In the genomic region with DNA sequence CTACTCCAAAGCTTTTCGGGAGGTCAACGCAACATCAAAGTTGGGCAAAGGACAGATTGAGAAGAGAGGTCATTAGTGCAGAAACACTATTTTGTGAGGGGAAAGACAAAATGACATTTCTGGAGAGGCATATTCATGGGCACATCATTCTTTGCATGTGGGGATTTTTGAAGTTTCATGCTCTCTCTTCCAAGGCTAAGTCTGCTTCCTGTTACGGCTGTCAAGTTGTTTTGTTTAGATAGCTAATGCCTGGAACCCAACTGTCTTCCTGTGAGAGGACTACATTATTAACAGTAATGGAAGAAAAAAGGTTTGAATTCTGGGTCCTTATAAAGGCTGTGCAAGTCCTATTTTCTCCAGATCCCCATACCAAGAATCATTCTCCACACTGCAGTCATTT, we compare ENCODE assay signal across 29 cellular contexts.
"Had no signal": no experiment of that assay in that cellular context is flagged by ENCODE, and none has a peak within 500 bp of the region (broad histone marks: within the 10 kb centered on the region; RNA-seq: fewer than 3 reads in every experiment).

No MANE protein-coding gene starts in this region.

- H2AFZ ChIP-seq: neural progenitor cell had no signal

- FAIRE-seq: keratinocyte, urothelium cell line had no signal

- H3K4me3 ChIP-seq: adrenal gland, ascending aorta, neural progenitor cell, tibial artery had no signal

- H3K4me1 Mint-ChIP-seq: activated B cell treated with CpG ODN at 0.5 μM for 24 hours; activated CD4-positive, alpha-beta T cell treated with anti-CD3 and anti-CD28 coated beads for 36 hours; memory B cell; naive B cell; neural progenitor cell had no signal

- DNase-seq: activated B cell treated with CpG ODN at 0.5 μM for 24 hours; activated CD4-positive, alpha-beta T cell treated with anti-CD3 and anti-CD28 coated beads for 36 hours; activated CD4-positive, alpha-beta T cell treated with anti-CD3 and anti-CD28 coated beads, Interleukin-2, amount 50 U/mL, for 4 hours; activated CD8-positive, alpha-beta memory T cell treated with anti-CD3 and anti-CD28 coated beads for 24 hours; activated CD8-positive, alpha-beta memory T cell treated with anti-CD3 and anti-CD28 coated beads, Interleukin-2, amount 50 U/mL, for 48 hours; activated naive CD4-positive, alpha-beta T cell; activated T-cell treated with anti-CD3 and anti-CD28 coated beads, Interleukin-2, amount 50 U/mL, for 4 hours; adrenal gland; brain microvascular endothelial cell; central memory CD4-positive, alpha-beta T cell; dermis blood vessel endothelial cell; effector memory CD4-positive, alpha-beta T cell; foreskin keratinocyte; glutamatergic neuron; naive B cell; retina; stimulated activated CD4-positive, alpha-beta T cell treated with anti-CD3 and anti-CD28 coated beads, Interleukin-1b, Interleukin-23, amount 100 ng/mL, for 48 hours; substantia nigra; T-helper 1 cell; T-helper 9 cell; tibial artery had no signal

- H3K4me3 Mint-ChIP-seq: activated B cell treated with CpG ODN at 0.5 μM for 24 hours; activated CD4-positive, alpha-beta T cell treated with anti-CD3 and anti-CD28 coated beads for 36 hours; activated naive CD8-positive, alpha-beta T cell; activated T-cell treated with anti-CD3 and anti-CD28 coated beads, Interleukin-2, amount 50 U/mL, for 4 hours; memory B cell; naive B cell; neural progenitor cell; stimulated activated naive CD8-positive, alpha-beta T cell treated with anti-CD3 and anti-CD28 coated beads, Interleukin-15, Interleukin-2, amounts not matched to agents 100 ng/mL and 50 ng/mL, for 24 hours had no signal

- H3K9ac ChIP-seq: neural progenitor cell had no signal

- H3K4me2 ChIP-seq: neural progenitor cell had no signal

- H3K9me3 Mint-ChIP-seq: neural progenitor cell had no signal

- H3K27me3 ChIP-seq: adrenal gland, ascending aorta, brain microvascular endothelial cell, foreskin keratinocyte, neural progenitor cell, tibial artery had no signal

- H3K4me1 ChIP-seq: adrenal gland, ascending aorta, foreskin keratinocyte, neural progenitor cell, tibial artery had no signal

- H3K36me3 Mint-ChIP-seq: activated naive CD8-positive, alpha-beta T cell; memory B cell; naive B cell; neural progenitor cell had no signal

- H3K27me3 Mint-ChIP-seq: activated B cell treated with CpG ODN at 0.5 μM for 24 hours; activated CD4-positive, alpha-beta T cell treated with anti-CD3 and anti-CD28 coated beads for 36 hours; activated naive CD8-positive, alpha-beta T cell; memory B cell; naive B cell; stimulated activated naive CD8-positive, alpha-beta T cell treated with anti-CD3 and anti-CD28 coated beads, Interleukin-15, Interleukin-2, amounts not matched to agents 100 ng/mL and 50 ng/mL, for 24 hours had no signal

- H3K36me3 ChIP-seq: adrenal gland, ascending aorta, brain microvascular endothelial cell, neural progenitor cell, tibial artery had no signal

- H3K27ac Mint-ChIP-seq: activated B cell treated with CpG ODN at 0.5 μM for 24 hours; activated CD4-positive, alpha-beta T cell treated with anti-CD3 and anti-CD28 coated beads for 36 hours; activated naive CD8-positive, alpha-beta T cell; activated T-helper 2 cell treated with anti-CD3 and anti-CD28 coated beads, Interferon-gamma antibody, Interleukin-2, Interleukin-4, amounts not matched to agents 10 μg/mL and 5 μg/mL and 100 μg/mL, durations not matched to agents 14 hours and 24 hours and 36 hours; memory B cell; naive B cell; neural progenitor cell; stimulated activated naive CD8-positive, alpha-beta T cell treated with anti-CD3 and anti-CD28 coated beads, Interleukin-15, Interleukin-2, amounts not matched to agents 100 ng/mL and 50 ng/mL, for 24 hours had no signal

- H3K27ac ChIP-seq: adrenal gland, ascending aorta, brain microvascular endothelial cell, foreskin keratinocyte, neural progenitor cell, tibial artery had no signal

- H3K9me3 ChIP-seq: adrenal gland, ascending aorta, tibial artery had no signal

- ATAC-seq: activated CD4-positive, alpha-beta T cell treated with anti-CD3 and anti-CD28 coated beads for 36 hours; activated T-cell treated with anti-CD3 and anti-CD28 coated beads, Interleukin-2, amount 50 U/mL, for 4 hours; foreskin keratinocyte had no signal
